ENCODE assay signal across 21 cellular contexts in the genomic region with DNA sequence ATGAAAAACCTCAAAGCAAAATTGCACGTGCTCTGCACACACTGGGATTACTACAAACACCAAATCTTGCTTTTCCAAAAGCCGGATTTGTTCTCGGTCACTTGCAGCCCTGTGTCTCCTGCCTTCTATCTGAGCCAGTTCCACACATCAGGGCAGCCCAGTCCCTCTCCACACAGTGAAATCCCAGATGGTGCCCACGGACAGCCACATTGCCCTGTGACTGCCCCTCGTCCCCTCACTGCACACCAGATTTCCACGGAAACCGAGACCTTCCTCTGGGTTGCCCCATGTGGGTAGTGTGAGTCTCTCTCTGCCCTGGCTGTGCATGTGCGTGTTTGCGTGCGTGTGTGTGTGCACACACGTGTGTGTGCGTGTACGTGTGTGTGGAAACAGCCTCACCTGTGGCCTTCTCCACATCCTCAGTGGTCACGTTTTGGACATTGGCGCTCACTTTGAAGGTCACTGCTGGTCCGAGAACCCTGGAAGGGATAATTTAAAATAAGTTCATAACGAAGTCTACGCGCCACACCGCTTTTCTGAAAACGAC.
"Had no signal": no experiment of that assay in that cellular context is flagged by ENCODE, and none has a peak within 500 bp of the region (broad histone marks: within the 10 kb centered on the region; RNA-seq: fewer than 3 reads in every experiment).

No MANE protein-coding gene starts in this region.

- H3K36me3 Mint-ChIP-seq: natural killer cell had no signal

- H3K27ac Mint-ChIP-seq: natural killer cell; stimulated activated naive B cell treated with anti-CD40 and anti-IgM and Interleukin-4, amounts not matched to agents 10 μg/mL and 1 μg/mL and 100 μg/mL, for 72 hours; stimulated activated naive CD8-positive, alpha-beta T cell treated with anti-CD3 and anti-CD28 coated beads, Interleukin-15, Interleukin-2, amounts not matched to agents 100 ng/mL and 50 ng/mL, for 24 hours had no signal

- H3K9me3 ChIP-seq: esophagus muscularis mucosa, gastroesophageal sphincter, heart left ventricle, lower lobe of right lung, neutrophil, prostate gland, right atrium auricular region, sigmoid colon, suprapubic skin, transverse colon had no signal

- H3K27me3 Mint-ChIP-seq: central memory CD8-positive, alpha-beta T cell; stimulated activated naive B cell treated with anti-CD40 and anti-IgM and Interleukin-4, amounts not matched to agents 10 μg/mL and 1 μg/mL and 100 μg/mL, for 72 hours; stimulated activated naive CD8-positive, alpha-beta T cell treated with anti-CD3 and anti-CD28 coated beads, Interleukin-15, Interleukin-2, amounts not matched to agents 100 ng/mL and 50 ng/mL, for 24 hours had no signal

- DNase-seq: dermis blood vessel endothelial cell; effector memory CD4-positive, alpha-beta T cell; foreskin keratinocyte; heart left ventricle; left ventricle myocardium superior; natural killer cell; sigmoid colon; stimulated activated naive B cell treated with anti-CD40 and anti-IgM and Interleukin-4, amounts not matched to agents 10 μg/mL and 1 μg/mL and 100 μg/mL, for 72 hours; transverse colon had no signal

- H3K9ac ChIP-seq: parathyroid adenoma had no signal

- H3K36me3 ChIP-seq: esophagus muscularis mucosa, gastroesophageal sphincter, heart left ventricle, lower lobe of right lung, neutrophil, prostate gland, right atrium auricular region, sigmoid colon, suprapubic skin, transverse colon had no signal

- H3K4me1 Mint-ChIP-seq: central memory CD8-positive, alpha-beta T cell; stimulated activated naive B cell treated with anti-CD40 and anti-IgM and Interleukin-4, amounts not matched to agents 10 μg/mL and 1 μg/mL and 100 μg/mL, for 72 hours had no signal

- H3K27ac ChIP-seq: coronary artery, esophagus muscularis mucosa, foreskin keratinocyte, gastroesophageal sphincter, heart left ventricle, hepatocyte, lower lobe of right lung, neutrophil, parathyroid adenoma, prostate gland, right atrium auricular region, sigmoid colon, suprapubic skin, transverse colon had no signal

- ATAC-seq: foreskin keratinocyte; gastroesophageal sphincter; heart left ventricle; left ventricle myocardium superior; lower lobe of right lung; natural killer cell; stimulated activated naive B cell treated with anti-CD40 and anti-IgM and Interleukin-4, amounts not matched to agents 10 μg/mL and 1 μg/mL and 100 μg/mL, for 72 hours had no signal

- H3K4me2 ChIP-seq: hepatocyte had no signal

- H3K27me3 ChIP-seq: foreskin keratinocyte, hepatocyte, neutrophil, right atrium auricular region, transverse colon had no signal

- H3K4me1 ChIP-seq: esophagus muscularis mucosa, foreskin keratinocyte, gastroesophageal sphincter, heart left ventricle, lower lobe of right lung, parathyroid adenoma, prostate gland, right atrium auricular region, sigmoid colon, suprapubic skin had no signal

- H3K4me3 ChIP-seq: coronary artery, esophagus muscularis mucosa, gastroesophageal sphincter, heart left ventricle, hepatocyte, lower lobe of right lung, prostate gland, right atrium auricular region, sigmoid colon, suprapubic skin, transverse colon had no signal

- H3K4me3 Mint-ChIP-seq: central memory CD8-positive, alpha-beta T cell; natural killer cell; stimulated activated naive B cell treated with anti-CD40 and anti-IgM and Interleukin-4, amounts not matched to agents 10 μg/mL and 1 μg/mL and 100 μg/mL, for 72 hours; stimulated activated naive CD8-positive, alpha-beta T cell treated with anti-CD3 and anti-CD28 coated beads, Interleukin-15, Interleukin-2, amounts not matched to agents 100 ng/mL and 50 ng/mL, for 24 hours had no signal

- H2AFZ ChIP-seq: hepatocyte, parathyroid adenoma had no signal
